1 cellular context compared by ENCODE assay signal in genomic region chr14:91998667-91999570, GRCh38.
TF ChIP-seq lines count a peak whose summit lies in the region.

No MANE protein-coding gene starts in this region.

TF ChIP-seq in H1, 55 proteins besides CTCF, POLR2A, EP300 and RAD21:
- TF ChIP-seq ASH2L (IDR thresholded peaks at IDR 0.05; ENCODE audit: low read length) (no peak), E2F6 (IDR thresholded peaks at IDR 0.05) (no peak), EGR1 (IDR thresholded peaks at IDR 0.05; ENCODE audit: borderline replicate concordance, low read depth, low read length) (no peak), CEBPB (IDR thresholded peaks at IDR 0.05; ENCODE audit: low read depth, low read length) (peak; percentile 98)
TF ChIP-seq in H1: peak in this region for 1.
